ENCODE assay signal across 17 cellular contexts in the genomic region with DNA sequence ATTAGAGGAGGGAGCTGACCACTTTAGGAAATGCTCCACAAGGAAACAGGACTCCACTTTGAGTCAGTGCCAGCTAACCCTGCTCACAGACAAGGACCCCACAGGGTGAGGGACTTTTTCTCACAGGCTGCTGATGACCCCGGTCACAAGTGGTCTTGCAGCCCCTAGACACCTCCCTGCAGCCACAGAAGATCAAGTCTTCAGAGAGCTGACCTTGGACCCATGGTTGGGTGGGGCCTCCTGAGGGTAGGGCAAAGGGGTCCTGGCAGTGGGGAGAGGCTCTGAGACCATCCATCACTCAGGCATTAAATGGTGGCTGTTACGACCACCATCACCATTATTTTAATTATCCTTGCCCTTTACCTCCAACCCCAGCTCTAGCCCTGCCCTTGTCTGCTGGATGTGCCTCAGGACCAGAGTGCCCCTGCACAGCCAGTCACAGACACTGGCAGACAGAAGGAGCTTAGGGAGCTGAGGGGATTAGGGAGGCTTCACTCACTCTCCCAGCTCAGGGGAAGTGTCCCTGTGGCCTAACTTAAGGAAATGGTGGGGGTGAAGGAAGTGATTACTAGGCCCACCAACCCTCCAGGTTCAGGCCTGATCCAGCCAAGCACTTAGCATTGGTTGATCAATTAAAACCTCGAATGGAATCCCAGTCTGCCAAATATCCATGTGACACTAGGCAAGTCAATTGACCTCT. TPM values are rescaled to one million over a fixed set of nuclear protein-coding genes. Genes with fewer than 3 reads are reported as not detected.
DNase-seq lines count a peak whose midpoint lies in the region; ATAC-seq and TF ChIP-seq lines count a peak whose summit lies in the region.
"Had no signal": no experiment of that assay in that cellular context is flagged by ENCODE, and none has a peak within 500 bp of the region (broad histone marks: within the 10 kb centered on the region; RNA-seq: fewer than 3 reads in every experiment).

No MANE protein-coding gene starts in this region.

- no peak overlapping the region for H3K4me2 ChIP-seq in hepatocyte
- H3K4me2 ChIP-seq in PC-9: no peak overlapping the region

- TF ChIP-seq CTCF in glutamatergic neuron (IDR thresholded peaks at IDR 0.05; ENCODE audit: partially characterized antibody, unreplicated experiment) (no peak), hepatocyte (IDR thresholded peaks at IDR 0.05; ENCODE audit: poor library complexity) (no peak), PC-9 (conservative IDR thresholded peaks at IDR 0.05) (no peak)

- intact Hi-C loops in sciatic nerve (cut with DNase I) (loop anchor here (2.0 kb wide), 1 partner anchor 429 kb away; no protein-coding TSS in a partner anchor), PC-9 (cut with micrococcal nuclease; ENCODE audit: unreplicated experiment) (loop anchor here (5.0 kb wide), 2 partner anchors 52 to 588 kb away; partner anchors contain the start of gene IL3)

- H3F3A ChIP-seq in PC-9 (ENCODE audit: insufficient read depth, low read depth): no peaks in the 10 kb centered on the region

- H4K20me1 ChIP-seq in hepatocyte (ENCODE audit: insufficient read depth, poor library complexity, severe bottlenecking): no peaks in the 10 kb centered on the region
- H4K20me1 ChIP-seq in PC-9 (ENCODE audit: insufficient read depth): no peaks in the 10 kb centered on the region

- DNase-seq in activated effector memory CD4-positive, alpha-beta T cell treated with anti-CD3 and anti-CD28 coated beads, Interleukin-2, amount 50 U/mL, for 16 hours: peak; percentile 52
- DNase-seq in activated effector memory CD4-positive, alpha-beta T cell treated with Interleukin-2 at 50 U/mL for 16 hours: no peak
- DNase-seq in glutamatergic neuron (peak; percentile 13), sciatic nerve (ENCODE audit: low spot score) (peak; percentile 22), hepatocyte (ENCODE audit: low spot score) (no peak), cortex of kidney (lab: John Stamatoyannopoulos, UW) (no peak), PC-9 (no peak)
- DNase-seq: Calu3; foreskin melanocyte; GOT3; midbrain; NCI-H1092; stimulated activated CD4-positive, alpha-beta T cell treated with anti-CD3 and anti-CD28 coated beads, Interleukin-15, amount 100 ng/mL, for 24 hours had no signal

- peaks cover 66% of the 10 kb centered on the region for H3K27me3 Mint-ChIP-seq in T-helper 1 cell treated with Interleukin-12 subunit alpha and Interleukin-12 subunit beta and Interleukin-4 antibody, amounts not matched to agents 30 μg/mL and 1 μg/mL, for 36 hours (ENCODE audit: low read depth)
- peaks cover 21% of the 10 kb centered on the region for H3K27me3 Mint-ChIP-seq in glutamatergic neuron (ENCODE audit: unreplicated experiment)

- H2AFZ ChIP-seq in hepatocyte (no peak overlapping the region), PC-9 (no peak overlapping the region)

- POLR2A ChIA-PET in PC-9 (lab: Charles Lee; ENCODE audit: unreplicated experiment): interaction anchor here (0.8 kb wide), 1 partner anchor 1470 kb away, joined by 9 read pairs; no protein-coding TSS in a partner anchor

- H3K27ac Mint-ChIP-seq in T-helper 1 cell treated with Interleukin-12 subunit alpha and Interleukin-12 subunit beta and Interleukin-4 antibody, amounts not matched to agents 30 μg/mL and 1 μg/mL, for 36 hours: no peak overlapping the region
- no peak overlapping the region for H3K27ac Mint-ChIP-seq in glutamatergic neuron (ENCODE audit: unreplicated experiment)
- H3K27ac Mint-ChIP-seq: progenitor cell of endocrine pancreas had no signal

- no peak overlapping the region for H3K27ac ChIP-seq in hepatocyte
- no peak overlapping the region for H3K27ac ChIP-seq in PC-9
- H3K27ac ChIP-seq: thyroid gland had no signal

- peaks cover 2% of the 10 kb centered on the region for H3K36me3 Mint-ChIP-seq in T-helper 1 cell treated with Interleukin-12 subunit alpha and Interleukin-12 subunit beta and Interleukin-4 antibody, amounts not matched to agents 30 μg/mL and 1 μg/mL, for 36 hours (ENCODE audit: low read depth)
- H3K36me3 Mint-ChIP-seq in glutamatergic neuron (ENCODE audit: unreplicated experiment): no peaks in the 10 kb centered on the region

- WGBS in hepatocyte (ENCODE audit: low lambda C conversion rate, missing lambda C conversion rate): 82% methylated on average over 3 of the region's 3 CpGs

- H3K79me2 ChIP-seq in hepatocyte (no peaks in the 10 kb centered on the region), PC-9 (ENCODE audit: low read depth) (no peaks in the 10 kb centered on the region)

- H3K9me2 ChIP-seq in hepatocyte (replicated peaks; ENCODE audit: insufficient read depth) (no peaks in the 10 kb centered on the region), PC-9 (ENCODE audit: insufficient read depth) (no peaks in the 10 kb centered on the region)

- ATAC-seq in sciatic nerve: no peak

- CTCF ChIA-PET in PC-9 (lab: Charles Lee): interaction anchor here (0.6 to 1.2 kb wide), 2 partner anchors 420 to 983 kb away, joined by 3 read pairs; no protein-coding TSS in a partner anchor

- no TSS peak for BruUV-seq in PC-9 (replicated peaks; lab: Mats Ljungman, UMichigan)

- H3K9me3 ChIP-seq in hepatocyte (ENCODE audit: low read depth): no peaks in the 10 kb centered on the region
- no peaks in the 10 kb centered on the region for H3K9me3 ChIP-seq in PC-9 (ENCODE audit: insufficient read depth, low read depth)
- H3K9me3 ChIP-seq: thyroid gland had no signal

- H3K4me1 ChIP-seq in hepatocyte (ENCODE audit: insufficient read depth) (no peaks in the 10 kb centered on the region), PC-9 (replicated peaks; ENCODE audit: insufficient read depth) (no peaks in the 10 kb centered on the region)

- H3K27me3 ChIP-seq in hepatocyte (peaks cover 43% of the 10 kb centered on the region), PC-9 (ENCODE audit: insufficient read depth, low read depth) (peaks cover 41% of the 10 kb centered on the region)
- H3K27me3 ChIP-seq: thyroid gland had no signal

- H3K4me3 ChIP-seq in hepatocyte: no peak overlapping the region
- no peak overlapping the region for H3K4me3 ChIP-seq in PC-9
- H3K4me3 ChIP-seq: thyroid gland had no signal

- no peaks in the 10 kb centered on the region for H3K9me3 Mint-ChIP-seq in T-helper 1 cell treated with Interleukin-12 subunit alpha and Interleukin-12 subunit beta and Interleukin-4 antibody, amounts not matched to agents 30 μg/mL and 1 μg/mL, for 36 hours
- peaks cover 3% of the 10 kb centered on the region for H3K9me3 Mint-ChIP-seq in glutamatergic neuron (ENCODE audit: unreplicated experiment)

- peaks cover 33% of the 10 kb centered on the region for H3K4me1 Mint-ChIP-seq in T-helper 1 cell treated with Interleukin-12 subunit alpha and Interleukin-12 subunit beta and Interleukin-4 antibody, amounts not matched to agents 30 μg/mL and 1 μg/mL, for 36 hours (ENCODE audit: low read depth)
- peaks cover 21% of the 10 kb centered on the region for H3K4me1 Mint-ChIP-seq in glutamatergic neuron (ENCODE audit: low read depth, unreplicated experiment)

- H3K4me3 Mint-ChIP-seq in T-helper 1 cell treated with Interleukin-12 subunit alpha and Interleukin-12 subunit beta and Interleukin-4 antibody, amounts not matched to agents 30 μg/mL and 1 μg/mL, for 36 hours: peak overlapping the region; percentile 68
- peak overlapping the region; percentile 90 for H3K4me3 Mint-ChIP-seq in glutamatergic neuron (ENCODE audit: unreplicated experiment)

- H3K36me3 ChIP-seq in hepatocyte (replicated peaks; ENCODE audit: insufficient read depth, low read depth) (no peaks in the 10 kb centered on the region), PC-9 (ENCODE audit: low read depth) (no peaks in the 10 kb centered on the region)
- H3K36me3 ChIP-seq: thyroid gland had no signal

RNA-seq across cellular contexts. Expression of gene ACSL6, which starts 1.6 kb away (rescaled TPM):
- total RNA-seq in glutamatergic neuron (ENCODE audit: unreplicated experiment): 8.1 TPM
- 3.3 TPM for total RNA-seq in sciatic nerve
- 1.2 and 2.4 TPM in 2 replicates for total RNA-seq in hepatocyte
- 0.75 and 1.7 TPM in 2 replicates for polyA plus RNA-seq in hepatocyte
- not detected in 2 replicates for total RNA-seq in PC-9 (2021)

RNA-seq across cellular contexts. Expression of gene IL3, which starts 50.6 kb away (rescaled TPM):
- total RNA-seq in glutamatergic neuron (ENCODE audit: unreplicated experiment) (not detected), sciatic nerve (not detected), hepatocyte (0.37 TPM in 1 of 2 replicates, not detected in the other), PC-9 (2021) (not detected in 2 replicates)
- not detected in 2 replicates for polyA plus RNA-seq in hepatocyte
- total RNA-seq: astrocyte, Calu3, progenitor cell of endocrine pancreas, thyroid gland had no signal

Comparison
In these comparisons a context has a peak if more than half of its experiments do, and no peak if none do; other contexts are left out.
1. DNase-seq: peak in activated effector memory CD4-positive, alpha-beta T cell treated with anti-CD3 and anti-CD28 coated beads, Interleukin-2, amount 50 U/mL, for 16 hours (single experiment), glutamatergic neuron (single experiment) and sciatic nerve (single experiment); none in activated effector memory CD4-positive, alpha-beta T cell treated with Interleukin-2 at 50 U/mL for 16 hours (single experiment), hepatocyte (single experiment), cortex of kidney (single experiment) and PC-9 (0 of 2).